ENCODE assay signal across 8 cellular contexts in the genomic region with DNA sequence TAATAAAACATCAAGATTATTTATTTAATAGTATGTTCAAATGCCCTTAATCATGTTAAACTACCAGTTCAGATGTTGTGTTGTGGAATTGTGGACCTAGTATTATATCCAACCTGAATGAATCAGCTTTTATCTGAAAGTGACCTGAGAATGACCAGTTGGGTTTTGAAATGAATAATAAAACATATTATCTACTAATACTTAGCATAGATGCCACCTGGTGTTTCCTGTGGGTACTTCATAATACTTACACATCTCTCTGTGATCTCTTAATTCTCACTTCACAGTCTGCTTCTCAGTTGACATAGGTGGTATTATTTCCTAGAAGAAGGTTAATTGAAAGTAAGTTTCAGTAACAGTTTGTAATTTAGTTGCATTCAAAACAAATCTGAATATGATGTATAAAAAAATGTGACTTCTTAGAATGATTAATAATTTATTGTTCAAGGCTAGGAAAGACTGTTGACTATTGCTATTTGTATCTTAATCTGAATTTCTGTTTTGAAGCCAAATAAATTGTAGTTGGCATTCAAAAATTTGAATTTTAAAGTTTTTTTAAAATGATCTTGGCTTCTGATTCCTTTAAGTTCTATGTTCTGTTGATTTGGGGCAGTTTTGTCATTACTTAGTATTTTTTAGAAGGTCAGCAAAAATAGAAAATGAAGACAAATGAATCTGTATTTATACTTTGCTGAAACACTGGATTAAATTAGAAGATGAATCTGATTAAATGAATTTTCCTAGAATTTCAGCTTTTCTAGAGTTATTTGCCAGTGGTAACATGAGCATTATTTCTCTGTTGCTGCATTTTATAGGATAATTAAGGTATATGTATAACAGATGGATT. TPM values are rescaled to one million over a fixed set of nuclear protein-coding genes. Genes with fewer than 3 reads are reported as not detected.
DNase-seq lines count a peak whose midpoint lies in the region; ATAC-seq and TF ChIP-seq lines count a peak whose summit lies in the region.

No MANE protein-coding gene starts in this region.

- peak; percentile 47 to 73 (median 67) for TF ChIP-seq CTCF in breast epithelium (IDR thresholded peaks at IDR 0.05)

- intact Hi-C loops in breast epithelium (cut with DNase I; ENCODE audit: low total_unique reads): no loop called here

- H3K27ac ChIP-seq in breast epithelium: no peak overlapping the region

- H3K27me3 ChIP-seq in breast epithelium: no peaks in the 10 kb centered on the region

- TF ChIP-seq POLR2A in breast epithelium (IDR thresholded peaks at IDR 0.05): no peak

- DNase-seq in CMK (ENCODE audit: low read depth) (peak; percentile 5), NCI-H345 (lab: John Stamatoyannopoulos, UW) (peak; percentile 13), breast epithelium (ENCODE audit: low spot score in 2 of 2) (no peak), lung microvascular endothelial cell (ENCODE audit: low read depth in 2 of 2) (peak; percentile 71 to 85), NCI-H187 (lab: John Stamatoyannopoulos, UW) (no peak), UCSD-AML1 (lab: John Stamatoyannopoulos, UW; ENCODE audit: unreplicated experiment) (no peak)

- ATAC-seq in GM18508 (IDR thresholded peaks at IDR 0.05; ENCODE audit: insufficient read depth, unreplicated experiment) (peak; percentile 91), HG02884 (IDR thresholded peaks at IDR 0.05; ENCODE audit: unreplicated experiment) (peak; percentile 95)

- H3K9me3 ChIP-seq in breast epithelium: no peaks in the 10 kb centered on the region

- H3K36me3 ChIP-seq in breast epithelium: no peaks in the 10 kb centered on the region

- no peaks in the 10 kb centered on the region for H3K4me1 ChIP-seq in breast epithelium

- H3K4me3 ChIP-seq in breast epithelium: no peak overlapping the region

RNA-seq across cellular contexts. Expression of gene KIF2A, which starts 48.2 kb away (rescaled TPM):
- 10 to 100 TPM; 50.8 to 57.4 (median 51.7) TPM for total RNA-seq in breast epithelium
- 57.5 and 58.7 TPM in 2 replicates for total RNA-seq in lung microvascular endothelial cell

RNA-seq across cellular contexts. Expression of gene DIMT1, which starts 49.5 kb away (rescaled TPM):
- total RNA-seq in breast epithelium: 10 to 100 TPM; 34.5 to 38.3 (median 38.1) TPM
- total RNA-seq in lung microvascular endothelial cell: 27.9 and 54.2 TPM in 2 replicates

RNA-seq across cellular contexts. Expression of gene IPO11, which starts 58.3 kb away (rescaled TPM):
- total RNA-seq in breast epithelium: 10 to 100 TPM; 31.5 to 34.7 (median 33.1) TPM
- total RNA-seq in lung microvascular endothelial cell: 71.7 and 120 TPM in 2 replicates

Comparison
In these comparisons a context has a peak if more than half of its experiments do, and no peak if none do; other contexts are left out.
1. DNase-seq: peak in CMK (single experiment), NCI-H345 (single experiment) and lung microvascular endothelial cell (2 of 2); none in breast epithelium (0 of 2), NCI-H187 (0 of 2) and UCSD-AML1 (single experiment).